16 cellular contexts compared by ENCODE assay signal in the genomic region with DNA sequence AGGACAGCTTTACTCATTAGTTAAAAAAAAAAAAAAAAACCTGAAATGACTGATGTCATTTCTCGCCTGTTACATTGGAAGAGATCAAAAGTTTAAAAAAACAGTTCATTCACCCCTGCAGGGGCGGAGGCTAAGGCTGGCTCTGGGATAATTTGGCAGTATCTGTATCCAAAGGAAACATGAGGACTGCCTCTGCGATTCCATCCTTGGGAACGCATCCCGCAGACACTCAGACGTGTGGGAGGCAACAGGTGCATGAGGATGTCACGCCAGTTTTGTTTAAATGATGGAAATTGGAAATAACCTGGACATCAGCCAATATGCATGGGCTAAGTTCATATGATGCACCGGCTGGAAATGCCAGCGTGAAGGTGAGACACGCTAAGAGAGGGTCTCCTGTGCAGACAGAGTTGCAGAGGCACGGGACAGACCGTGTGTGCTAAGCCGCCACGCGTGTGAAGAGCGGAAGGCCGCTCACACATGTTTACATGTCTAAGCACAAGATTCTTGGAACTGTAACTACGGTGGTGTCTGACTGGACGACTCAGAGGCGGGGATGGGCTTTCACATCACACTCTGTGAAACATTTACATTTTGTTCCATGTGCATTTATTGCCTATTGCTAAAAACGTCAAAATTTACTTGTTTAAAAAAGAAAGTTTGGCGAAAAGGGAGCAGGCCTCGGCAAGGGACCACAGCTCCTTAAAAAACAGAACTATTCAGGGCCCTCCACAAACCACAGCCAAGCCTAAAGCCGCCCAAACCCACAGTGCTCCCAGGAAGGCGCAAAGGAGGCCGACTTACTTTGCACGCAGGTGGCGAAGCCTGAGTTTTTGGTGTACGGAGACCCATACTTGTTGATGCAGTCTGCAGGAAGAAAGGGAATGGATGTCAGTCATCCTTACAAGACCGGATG. TPM values are rescaled to one million over a fixed set of nuclear protein-coding genes. Genes with fewer than 3 reads are reported as not detected.
DNase-seq lines count a peak whose midpoint lies in the region; ATAC-seq, FAIRE-seq and TF ChIP-seq lines count a peak whose summit lies in the region.
"Had no signal": no experiment of that assay in that cellular context is flagged by ENCODE, and none has a peak within 500 bp of the region (broad histone marks: within the 10 kb centered on the region; RNA-seq: fewer than 3 reads in every experiment).

No MANE protein-coding gene starts in this region.

- H3K4me2 ChIP-seq in HepG2 (ENCODE audit: low read depth, low read length): no peak overlapping the region

- intact Hi-C loops in HepG2 (cut with micrococcal nuclease; ENCODE audit: unreplicated experiment): no loop called here
- intact Hi-C loops in activated T-helper 1 cell treated with anti-CD3 and anti-CD28 coated beads, Interleukin-12 subunit alpha, Interleukin-12 subunit beta, Interleukin-2, Interleukin-4 antibody, amounts not matched to agents 30 ng/mL and 10 ng/mL and 1 ng/mL, durations not matched to agents 14 hours and 24 hours and 36 hours (cut with micrococcal nuclease): no loop called here

- no peaks in the 10 kb centered on the region for H4K20me1 ChIP-seq in HepG2 (ENCODE audit: insufficient read depth, low read length)

- H3K27me3 ChIP-seq in liver (ENCODE audit: control insufficient read depth in 4 of 4, insufficient read depth in 4 of 4, low read length in 3 of 4) (no peaks in the 10 kb centered on the region), HepG2 (ENCODE audit: control insufficient read depth in 1 of 2, insufficient read depth in 2 of 2, low read length in 2 of 2) (no peaks in the 10 kb centered on the region; a peak in 1 of 5 replicates)

- TF ChIP-seq EP300 in HepG2 (IDR thresholded peaks at IDR 0.05; ENCODE audit: low read depth in 2 of 2, low read length in 2 of 2) (no peak), HepG2 (CRISPR knock-in tag; IDR thresholded peaks at IDR 0.05; ENCODE audit: borderline replicate concordance) (no peak)

- H3K4me3 ChIP-seq in liver (ENCODE audit: low read depth in 1 of 3, low read length in 3 of 3) (no peak overlapping the region), HepG2 (replicated peaks in 1 of 3; ENCODE audit: insufficient read depth in 1 of 3, low read depth in 2 of 3, low read length in 3 of 3) (no peak overlapping the region)
- H3K4me3 ChIP-seq: GM12878 had no signal

- H3K4me3 Mint-ChIP-seq in activated T-helper 1 cell treated with anti-CD3 and anti-CD28 coated beads, Interleukin-12 subunit alpha, Interleukin-12 subunit beta, Interleukin-2, Interleukin-4 antibody, amounts not matched to agents 30 ng/mL and 10 ng/mL and 1 ng/mL, durations not matched to agents 14 hours and 24 hours and 36 hours: peak overlapping the region; percentile 35
- H3K4me3 Mint-ChIP-seq: B cell; stimulated activated naive CD8-positive, alpha-beta T cell treated with anti-CD3 and anti-CD28 coated beads, Interleukin-15, Interleukin-2, amounts not matched to agents 100 ng/mL and 50 ng/mL, for 24 hours had no signal

- H3K36me3 ChIP-seq in liver (ENCODE audit: control insufficient read depth in 4 of 4, insufficient read depth in 3 of 4, low read depth in 1 of 4, low read length in 3 of 4) (no peaks in the 10 kb centered on the region), HepG2 (replicated peaks in 1 of 2; ENCODE audit: control insufficient read depth in 1 of 2, insufficient read depth in 2 of 2, low read length in 2 of 2) (no peaks in the 10 kb centered on the region)

- no peak for TF ChIP-seq POLR2A in HepG2 (IDR thresholded peaks at IDR 0.05; ENCODE audit: insufficient read depth in 1 of 2, low read depth in 2 of 2, low read length in 2 of 2)

- H3K4me1 Mint-ChIP-seq in activated T-helper 1 cell treated with anti-CD3 and anti-CD28 coated beads, Interleukin-12 subunit alpha, Interleukin-12 subunit beta, Interleukin-2, Interleukin-4 antibody, amounts not matched to agents 30 ng/mL and 10 ng/mL and 1 ng/mL, durations not matched to agents 14 hours and 24 hours and 36 hours (ENCODE audit: low read depth): peaks cover 17% of the 10 kb centered on the region

- no peak overlapping the region for H2AFZ ChIP-seq in HepG2 (ENCODE audit: low read length)

- H3K9me3 ChIP-seq in liver (ENCODE audit: control insufficient read depth in 4 of 4, low read length in 3 of 4) (no peaks in the 10 kb centered on the region), HepG2 (ENCODE audit: low read length) (no peaks in the 10 kb centered on the region)

- no peaks in the 10 kb centered on the region for H3K9me3 Mint-ChIP-seq in activated T-helper 1 cell treated with anti-CD3 and anti-CD28 coated beads, Interleukin-12 subunit alpha, Interleukin-12 subunit beta, Interleukin-2, Interleukin-4 antibody, amounts not matched to agents 30 ng/mL and 10 ng/mL and 1 ng/mL, durations not matched to agents 14 hours and 24 hours and 36 hours

- H3K9ac ChIP-seq in liver (ENCODE audit: low read depth in 1 of 2, low read length in 2 of 2) (no peak overlapping the region), HepG2 (ENCODE audit: insufficient read depth, low read depth, low read length) (no peak overlapping the region)

- TF ChIP-seq RAD21 in liver (IDR thresholded peaks at IDR 0.05): no peak
- TF ChIP-seq RAD21 in HepG2 (CRISPR knock-in tag; IDR thresholded peaks at IDR 0.05): no peak

- no peak for TF ChIP-seq CTCF in liver (IDR thresholded peaks at IDR 0.05; ENCODE audit: low read depth, low read length, missing input control)
- TF ChIP-seq CTCF in HepG2 (CRISPR knock-in tag; IDR thresholded peaks at IDR 0.05): no peak

- H3K36me3 Mint-ChIP-seq in activated T-helper 1 cell treated with anti-CD3 and anti-CD28 coated beads, Interleukin-12 subunit alpha, Interleukin-12 subunit beta, Interleukin-2, Interleukin-4 antibody, amounts not matched to agents 30 ng/mL and 10 ng/mL and 1 ng/mL, durations not matched to agents 14 hours and 24 hours and 36 hours (ENCODE audit: low read depth): no peaks in the 10 kb centered on the region

- CTCF ChIA-PET in HepG2 (lab: Yijun Ruan, JAX; ENCODE audit: low intra/inter-chr PET ratio, low total read pairs): no interaction called here

- WGBS in liver: 75% methylated on average over 30 of the region's 30 CpGs
- 82% methylated on average over 30 of the region's 30 CpGs for WGBS in HepG2 (ENCODE audit: low lambda C conversion rate)

- POLR2A ChIA-PET in HepG2 (lab: Yijun Ruan, JAX): no interaction called here

- H3K4me1 ChIP-seq in liver (ENCODE audit: control insufficient read depth in 4 of 4, insufficient read depth in 4 of 4, low read length in 3 of 4) (peaks cover 2 to 21% (median 7%) of the 10 kb centered on the region in 4 donors), HepG2 (ENCODE audit: insufficient read depth, low read length) (peaks cover 14% of the 10 kb centered on the region)

- BruUV-seq in HepG2 (replicated peaks; lab: Mats Ljungman, UMichigan): no TSS peak

- no peak overlapping the region for H3K27ac Mint-ChIP-seq in activated T-helper 1 cell treated with anti-CD3 and anti-CD28 coated beads, Interleukin-12 subunit alpha, Interleukin-12 subunit beta, Interleukin-2, Interleukin-4 antibody, amounts not matched to agents 30 ng/mL and 10 ng/mL and 1 ng/mL, durations not matched to agents 14 hours and 24 hours and 36 hours
- H3K27ac Mint-ChIP-seq: B cell; stimulated activated naive CD8-positive, alpha-beta T cell treated with anti-CD3 and anti-CD28 coated beads, Interleukin-15, Interleukin-2, amounts not matched to agents 100 ng/mL and 50 ng/mL, for 24 hours had no signal

- ATAC-seq in HepG2 (no peak), left lobe of liver (peak; percentile 69), HG03460 (IDR thresholded peaks at IDR 0.05; ENCODE audit: unreplicated experiment) (no peak)
- ATAC-seq: GM12878 had no signal

- FAIRE-seq in HepG2 (lab: Jason Lieb, UNC) (no peak), urothelium cell line (lab: Jason Lieb, UNC) (peak; percentile 53)
- FAIRE-seq: GM12878 had no signal

- in situ Hi-C loops in HepG2 (cut with HindIII; ENCODE audit: extremely low pct_ligation_motif_present, low pct_unique_long_range_greater_than_20kb): no loop called here

- DNase-seq in HepG2 (ENCODE audit: low spot score): no peak
- DNase-seq in activated T-helper 1 cell treated with anti-CD3 and anti-CD28 coated beads, Interleukin-12 subunit alpha, Interleukin-12 subunit beta, Interleukin-2, Interleukin-4 antibody, amounts not matched to agents 30 ng/mL and 10 ng/mL and 1 ng/mL, durations not matched to agents 14 hours and 24 hours and 36 hours (ENCODE audit: low spot score): no peak
- DNase-seq in left lobe of liver (ENCODE audit: low spot score): peak; percentile 81
- DNase-seq in urothelium cell line (ENCODE audit: low spot score): no peak
- DNase-seq in amniotic stem cell (lab: John Stamatoyannopoulos, UW): no peak
- no peak for DNase-seq in Ammon's horn (ENCODE audit: low spot score)
- DNase-seq: anterior cingulate cortex; EL; NCI-H1436; NCI-H524; stimulated activated CD4-positive, alpha-beta T cell treated with anti-CD3 and anti-CD28 coated beads, Interleukin-4, amount 100 ng/mL, for 1 hour had no signal

- H3K27me3 Mint-ChIP-seq in activated T-helper 1 cell treated with anti-CD3 and anti-CD28 coated beads, Interleukin-12 subunit alpha, Interleukin-12 subunit beta, Interleukin-2, Interleukin-4 antibody, amounts not matched to agents 30 ng/mL and 10 ng/mL and 1 ng/mL, durations not matched to agents 14 hours and 24 hours and 36 hours (ENCODE audit: insufficient read depth): peaks cover 1% of the 10 kb centered on the region
- H3K27me3 Mint-ChIP-seq: B cell had no signal

- H3K27ac ChIP-seq in liver (ENCODE audit: low read depth in 1 of 2, low read length in 2 of 2): peak overlapping the region; percentile 58 to 91
- H3K27ac ChIP-seq in HepG2 (ENCODE audit: extremely low read length, insufficient read depth, low read length): no peak overlapping the region

- no peaks in the 10 kb centered on the region for H3K79me2 ChIP-seq in HepG2 (ENCODE audit: insufficient read depth, low read length)

RNA-seq across cellular contexts. Expression of gene GAS6, which starts 17.9 kb away (rescaled TPM):
- total RNA-seq in liver: 10 to 100 TPM in 1 of 2 donors, 1 to 10 TPM in 1; 3.2 to 15.1 TPM
- polyA plus RNA-seq in liver: 10 to 100 TPM in 1 of 2 donors, 1 to 10 TPM in 1; 2.5 to 30.2 TPM
- 0.09 and 0.11 TPM in 2 replicates for total RNA-seq in HepG2 (2016; rRNA removed; fragmentation: Illumina TruSeq; extraction: Trizol)
- total RNA-seq in HepG2 (2016; cell fraction: cytosol; rRNA removed; fragmentation: Illumina TruSeq; extraction: Trizol; ENCODE audit: low read depth): 0.09 TPM in 1 of 2 replicates, not detected in the other
- total RNA-seq in HepG2 (2016; cell fraction: insoluble cytoplasmic fraction; rRNA removed; fragmentation: Illumina TruSeq; extraction: Trizol): 0.09 TPM in 1 of 2 replicates, not detected in the other
- 0.19 and 0.21 TPM in 2 replicates for total RNA-seq in HepG2 (2016; cell fraction: membrane; rRNA removed; fragmentation: Illumina TruSeq; extraction: Trizol)
- 0.28 TPM in 1 of 2 replicates, not detected in the other for total RNA-seq in HepG2 (2016; cell fraction: nucleus; rRNA removed; fragmentation: Illumina TruSeq; extraction: Trizol)
- 0.21 and 0.24 TPM in 2 replicates for polyA plus RNA-seq in HepG2 (2011; rRNA removed)
- polyA plus RNA-seq in HepG2 (2011; cell fraction: cytosol; rRNA removed): 0.14 and 0.34 TPM in 2 replicates
- polyA plus RNA-seq in HepG2 (2011; cell fraction: nucleus; rRNA removed): 0.57 and 0.93 TPM in 2 replicates
- polyA plus RNA-seq in HepG2 (2012): 0.13 and 0.23 TPM in 2 replicates
- polyA plus RNA-seq in HepG2 (2016; cell fraction: cytosol; fragmentation: Illumina TruSeq; extraction: Trizol; ENCODE audit: low read depth): 0.05 and 0.14 TPM in 2 replicates
- polyA plus RNA-seq in HepG2 (2016; cell fraction: insoluble cytoplasmic fraction; fragmentation: Illumina TruSeq; extraction: Trizol; ENCODE audit: low read depth): 0.09 and 0.13 TPM in 2 replicates
- polyA plus RNA-seq in HepG2 (2016; cell fraction: membrane; fragmentation: Illumina TruSeq; extraction: Trizol; ENCODE audit: low read depth): 0.15 and 0.21 TPM in 2 replicates
- polyA plus RNA-seq in HepG2 (2016; cell fraction: nucleus; fragmentation: Illumina TruSeq; extraction: Trizol; ENCODE audit: insufficient read depth, low read depth): 0.52 and 0.59 TPM in 2 replicates
- polyA minus RNA-seq in HepG2 (2011; rRNA and poly(A)+ RNA removed; ENCODE audit: low replicate concordance): 0.16 and 5.7 TPM in 2 replicates
- not detected in 2 replicates for polyA minus RNA-seq in HepG2 (2011; cell fraction: cytosol; rRNA and poly(A)+ RNA removed)
- 0.13 TPM in 1 of 2 replicates, not detected in the other for polyA minus RNA-seq in HepG2 (2011; cell fraction: nucleus; rRNA and poly(A)+ RNA removed)
- total RNA-seq in activated T-helper 1 cell treated with anti-CD3 and anti-CD28 coated beads, Interleukin-12 subunit alpha, Interleukin-12 subunit beta, Interleukin-2, Interleukin-4 antibody, amounts not matched to agents 30 ng/mL and 10 ng/mL and 1 ng/mL, durations not matched to agents 14 hours and 24 hours and 36 hours: 0.62 and 0.98 TPM in 2 replicates
- 36.5 TPM for total RNA-seq in left lobe of liver
